27 cellular contexts compared by ENCODE assay signal in genomic region chr4:33658971-33659370, GRCh38.
"Had no signal": no experiment of that assay in that cellular context is flagged by ENCODE, and none has a peak within 500 bp of the region (broad histone marks: within the 10 kb centered on the region; RNA-seq: fewer than 3 reads in every experiment).

No MANE protein-coding gene starts in this region.

- ATAC-seq: activated CD4-positive, CD25-positive, alpha-beta regulatory T cell treated with anti-CD3 and anti-CD28 coated beads, Interleukin-2, amount 50 U/mL, for 24 hours; activated CD8-positive, alpha-beta T cell treated with anti-CD3 and anti-CD28 coated beads, Interleukin-2, amount 10 ng/mL, durations not matched to agents 7 days and 5 days; activated naive CD8-positive, alpha-beta T cell treated with anti-CD3 and anti-CD28 coated beads, Interleukin-2, amount 50 U/mL, for 24 hours; effector memory CD8-positive, alpha-beta T cell; esophagus mucosa; gastrocnemius medialis; left ventricle myocardium superior; right cardiac atrium; stimulated activated naive B cell treated with anti-CD40 and anti-IgM and Interleukin-4, amounts not matched to agents 10 μg/mL and 1 μg/mL and 100 μg/mL, for 72 hours had no signal

- H3K36me3 ChIP-seq: brain microvascular endothelial cell, gastrocnemius medialis, thoracic aorta, upper lobe of left lung had no signal

- H3K27me3 ChIP-seq: brain microvascular endothelial cell, gastrocnemius medialis, upper lobe of left lung had no signal

- H3K27ac ChIP-seq: brain microvascular endothelial cell, gastrocnemius medialis, parathyroid adenoma, skin epidermis, thoracic aorta, upper lobe of left lung, VCaP had no signal

- DNase-seq: activated CD4-positive, alpha-beta T cell treated with anti-CD3 and anti-CD28 coated beads, Interleukin-2, amount 10 ng/mL, durations not matched to agents 7 days and 5 days; activated CD8-positive, alpha-beta T cell treated with anti-CD3 and anti-CD28 coated beads, Interleukin-2, amount 10 ng/mL, durations not matched to agents 7 days and 5 days; activated gamma-delta T cell; activated naive CD4-positive, alpha-beta T cell treated with anti-CD3 and anti-CD28 coated beads, Interleukin-2, amount 50 U/mL, for 16 hours; activated naive CD8-positive, alpha-beta T cell treated with anti-CD3 and anti-CD28 coated beads, Interleukin-2, amount 50 U/mL, for 24 hours; anterior cingulate cortex; brain microvascular endothelial cell; central memory CD4-positive, alpha-beta T cell; effector memory CD8-positive, alpha-beta T cell; gastrocnemius medialis; hypothalamus; left ventricle myocardium superior; mammary epithelial cell; right cardiac atrium; SK-N-SH; stimulated activated CD4-positive, alpha-beta T cell treated with anti-CD3 and anti-CD28 coated beads, Interleukin-2, amount 100 ng/mL, for 48 hours; stimulated activated CD8-positive, alpha-beta memory T cell treated with anti-CD3 and anti-CD28 coated beads, Interleukin-4, amount 100 ng/mL, for 48 hours; stimulated activated naive B cell treated with anti-CD40 and anti-IgM and Interleukin-4, amounts not matched to agents 10 μg/mL and 1 μg/mL and 100 μg/mL, for 72 hours; upper lobe of left lung had no signal

- H3K27ac Mint-ChIP-seq: activated CD4-positive, alpha-beta T cell treated with anti-CD3 and anti-CD28 coated beads, Interleukin-2, amount 10 ng/mL, durations not matched to agents 7 days and 5 days; activated CD8-positive, alpha-beta T cell treated with anti-CD3 and anti-CD28 coated beads, Interleukin-2, amount 10 ng/mL, durations not matched to agents 7 days and 5 days; activated naive CD8-positive, alpha-beta T cell treated with anti-CD3 and anti-CD28 coated beads, Interleukin-2, amount 50 U/mL, for 24 hours; activated T-helper 1 cell treated with anti-CD3 and anti-CD28 coated beads, Interleukin-12 subunit alpha, Interleukin-12 subunit beta, Interleukin-2, Interleukin-4 antibody, amounts not matched to agents 30 ng/mL and 10 ng/mL and 1 ng/mL, durations not matched to agents 14 hours and 24 hours and 36 hours; effector memory CD8-positive, alpha-beta T cell; stimulated activated naive B cell treated with anti-CD40 and anti-IgM and Interleukin-4, amounts not matched to agents 10 μg/mL and 1 μg/mL and 100 μg/mL, for 72 hours had no signal

- H3K27me3 Mint-ChIP-seq: activated CD4-positive, alpha-beta T cell treated with anti-CD3 and anti-CD28 coated beads, Interleukin-2, amount 10 ng/mL, durations not matched to agents 7 days and 5 days; activated naive CD8-positive, alpha-beta T cell treated with anti-CD3 and anti-CD28 coated beads, Interleukin-2, amount 50 U/mL, for 24 hours; effector memory CD8-positive, alpha-beta T cell; stimulated activated naive B cell treated with anti-CD40 and anti-IgM and Interleukin-4, amounts not matched to agents 10 μg/mL and 1 μg/mL and 100 μg/mL, for 72 hours had no signal

- H3K4me3 Mint-ChIP-seq: activated CD4-positive, alpha-beta T cell treated with anti-CD3 and anti-CD28 coated beads, Interleukin-2, amount 10 ng/mL, durations not matched to agents 7 days and 5 days; activated CD8-positive, alpha-beta T cell treated with anti-CD3 and anti-CD28 coated beads, Interleukin-2, amount 10 ng/mL, durations not matched to agents 7 days and 5 days; activated naive CD8-positive, alpha-beta T cell treated with anti-CD3 and anti-CD28 coated beads, Interleukin-2, amount 50 U/mL, for 24 hours; activated T-helper 1 cell treated with anti-CD3 and anti-CD28 coated beads, Interleukin-12 subunit alpha, Interleukin-12 subunit beta, Interleukin-2, Interleukin-4 antibody, amounts not matched to agents 30 ng/mL and 10 ng/mL and 1 ng/mL, durations not matched to agents 14 hours and 24 hours and 36 hours; effector memory CD8-positive, alpha-beta T cell; nephron; stimulated activated naive B cell treated with anti-CD40 and anti-IgM and Interleukin-4, amounts not matched to agents 10 μg/mL and 1 μg/mL and 100 μg/mL, for 72 hours had no signal

- H3K9me3 ChIP-seq: gastrocnemius medialis, SK-N-SH had no signal

- H3K4me1 ChIP-seq: gastrocnemius medialis, parathyroid adenoma, upper lobe of left lung had no signal

- H3K36me3 Mint-ChIP-seq: stimulated activated naive B cell treated with anti-CD40 and anti-IgM and Interleukin-4, amounts not matched to agents 10 μg/mL and 1 μg/mL and 100 μg/mL, for 72 hours had no signal

- H3K9ac ChIP-seq: parathyroid adenoma, SK-N-SH had no signal

- H3K4me3 ChIP-seq: gastrocnemius medialis, skin epidermis, thoracic aorta, upper lobe of left lung had no signal

- H3K4me2 ChIP-seq: SK-N-SH had no signal

- H3K4me1 Mint-ChIP-seq: activated CD4-positive, alpha-beta T cell treated with anti-CD3 and anti-CD28 coated beads, Interleukin-2, amount 10 ng/mL, durations not matched to agents 7 days and 5 days; activated naive CD8-positive, alpha-beta T cell treated with anti-CD3 and anti-CD28 coated beads, Interleukin-2, amount 50 U/mL, for 24 hours; stimulated activated naive B cell treated with anti-CD40 and anti-IgM and Interleukin-4, amounts not matched to agents 10 μg/mL and 1 μg/mL and 100 μg/mL, for 72 hours had no signal
